Comparison of ENCODE assay signal across 19 cellular contexts in the genomic region with DNA sequence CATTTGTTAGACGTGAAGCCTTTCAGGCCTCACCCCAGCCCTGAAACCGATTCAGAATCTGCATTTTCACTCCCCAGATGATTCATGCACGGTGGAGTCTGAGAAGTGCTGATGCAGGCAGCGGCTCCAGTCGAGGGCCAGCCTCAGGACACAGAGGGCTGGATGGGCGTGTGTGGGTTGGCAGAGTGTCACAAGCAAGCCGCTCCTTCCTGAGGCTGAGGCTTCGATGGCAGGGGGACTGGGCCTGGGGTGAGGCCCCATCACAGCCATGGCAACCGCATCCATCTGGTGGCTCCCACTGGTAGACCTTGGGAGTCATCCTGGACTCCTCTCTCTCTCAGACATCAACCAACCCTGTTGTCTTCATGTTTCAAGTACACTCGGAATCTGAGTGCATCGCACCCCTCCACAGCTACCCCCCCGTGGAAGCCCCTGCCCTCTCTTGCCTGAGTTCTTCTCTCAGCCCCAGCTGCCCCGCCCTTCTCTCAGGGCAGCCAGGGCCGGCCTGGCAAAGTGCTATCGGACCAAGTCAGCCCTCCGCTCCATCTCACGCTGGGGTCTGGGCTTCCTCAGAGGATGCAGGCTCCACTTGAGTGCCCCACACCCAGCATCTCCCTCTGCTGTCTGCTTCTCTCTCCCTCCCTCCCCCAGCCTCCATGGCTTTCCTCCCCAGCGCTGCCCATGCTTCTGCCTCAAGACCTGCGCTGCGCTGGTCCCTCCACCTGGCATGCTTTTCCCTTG. TPM values are rescaled to one million over a fixed set of nuclear protein-coding genes. Genes with fewer than 3 reads are reported as not detected.
DNase-seq lines count a peak whose midpoint lies in the region; ATAC-seq and TF ChIP-seq lines count a peak whose summit lies in the region.
"Had no signal": no experiment of that assay in that cellular context is flagged by ENCODE, and none has a peak within 500 bp of the region (broad histone marks: within the 10 kb centered on the region; RNA-seq: fewer than 3 reads in every experiment).

No MANE protein-coding gene starts in this region.

- H4K20me1 ChIP-seq in osteoblast (ENCODE audit: insufficient read depth, low read length) = no peaks in the 10 kb centered on the region

- H3K4me1 Mint-ChIP-seq in activated T-cell treated with anti-CD3 and anti-CD28 coated beads, Interleukin-2, amount 50 U/mL, for 24 hours (ENCODE audit: low read depth) = no peaks in the 10 kb centered on the region
- H3K4me1 Mint-ChIP-seq in CD8-positive, alpha-beta T cell (ENCODE audit: low read depth) = no peaks in the 10 kb centered on the region
- H3K4me1 Mint-ChIP-seq: B cell had no signal

- H3K4me1 ChIP-seq in osteoblast (ENCODE audit: insufficient read depth, low read length) = peaks cover 6% of the 10 kb centered on the region
- no peaks in the 10 kb centered on the region for H3K4me1 ChIP-seq in CD8-positive, alpha-beta T cell (ENCODE audit: insufficient read depth, low read length)
- H3K4me1 ChIP-seq: Peyer's patch had no signal

- intact Hi-C loops in CD8-positive, alpha-beta T cell (cut with DNase I, micrococcal nuclease) = no loop called here

- H3K27me3 ChIP-seq in osteoblast (ENCODE audit: insufficient read depth, low read length) = peaks cover 15% of the 10 kb centered on the region
- H3K27me3 ChIP-seq in CD8-positive, alpha-beta T cell (ENCODE audit: insufficient read depth, low read length) = no peaks in the 10 kb centered on the region
- H3K27me3 ChIP-seq: Peyer's patch had no signal

- no peak overlapping the region for H3K4me3 Mint-ChIP-seq in activated T-cell treated with anti-CD3 and anti-CD28 coated beads, Interleukin-2, amount 50 U/mL, for 24 hours
- H3K4me3 Mint-ChIP-seq in CD8-positive, alpha-beta T cell = no peak overlapping the region
- H3K4me3 Mint-ChIP-seq: B cell had no signal

- peak; percentile 11 for DNase-seq in activated T-cell treated with anti-CD3 and anti-CD28 coated beads, Interleukin-2, amount 50 U/mL, for 1 hour
- DNase-seq in activated T-cell treated with anti-CD3 and anti-CD28 coated beads, Interleukin-2, amount 50 U/mL, for 24 hours = no peak
- peak; percentile 21 for DNase-seq in M059J (ENCODE audit: low read depth)
- DNase-seq in osteoblast (ENCODE audit: insufficient read length, low spot score, missing footprints) = peak; percentile 32
- DNase-seq in CD8-positive, alpha-beta T cell = no peak
- no peak for DNase-seq in SIG-M5 (lab: John Stamatoyannopoulos, UW)
- DNase-seq in glomerular visceral epithelial cell (ENCODE audit: extremely low spot score) = no peak
- DNase-seq: 8988T, COR-L47, DMS 273 treated with DMSO at 0.1 percent for 48 hours, DND-41, NCI-H1417 treated with DMSO at 0.1 percent for 48 hours, NCI-H1930, NCI-H526 had no signal

- H3K27ac ChIP-seq in osteoblast (ENCODE audit: low read depth, low read length) = no peak overlapping the region
- H3K27ac ChIP-seq in CD8-positive, alpha-beta T cell (ENCODE audit: low read depth, low read length) = no peak overlapping the region
- H3K27ac ChIP-seq: KMS-11, Peyer's patch had no signal

- H3K9me3 ChIP-seq in osteoblast (ENCODE audit: low read depth, low read length) = no peaks in the 10 kb centered on the region
- no peaks in the 10 kb centered on the region for H3K9me3 ChIP-seq in CD8-positive, alpha-beta T cell (ENCODE audit: low read length)
- H3K9me3 ChIP-seq: Peyer's patch had no signal

- no peak overlapping the region for H2AFZ ChIP-seq in osteoblast (ENCODE audit: low read length)

- ATAC-seq in esophagus mucosa = peak; percentile 68
- no peak for ATAC-seq in CD8-positive, alpha-beta T cell

- POLR2A ChIA-PET in CD8-positive, alpha-beta T cell (lab: Charles Lee) = no interaction called here

- TF ChIP-seq CTCF in osteoblast (IDR thresholded peaks at IDR 0.05; ENCODE audit: extremely low read depth, low read depth, low read length) = no peak
- no peak for TF ChIP-seq CTCF in CD8-positive, alpha-beta T cell (IDR thresholded peaks at IDR 0.05)

- H3K4me3 ChIP-seq in osteoblast (ENCODE audit: insufficient read depth, low read length) = no peak overlapping the region
- no peak overlapping the region for H3K4me3 ChIP-seq in CD8-positive, alpha-beta T cell (ENCODE audit: low read depth, low read length)
- H3K4me3 ChIP-seq: Peyer's patch had no signal

- H3K36me3 Mint-ChIP-seq in activated T-cell treated with anti-CD3 and anti-CD28 coated beads, Interleukin-2, amount 50 U/mL, for 24 hours (ENCODE audit: low read depth) = no peaks in the 10 kb centered on the region
- H3K36me3 Mint-ChIP-seq in CD8-positive, alpha-beta T cell = no peaks in the 10 kb centered on the region

- no peaks in the 10 kb centered on the region for H3K36me3 ChIP-seq in osteoblast (ENCODE audit: insufficient read depth, low read length)
- H3K36me3 ChIP-seq in CD8-positive, alpha-beta T cell (ENCODE audit: insufficient read depth, low read length) = no peaks in the 10 kb centered on the region
- H3K36me3 ChIP-seq: Peyer's patch had no signal

- peaks cover 35% of the 10 kb centered on the region for H3K27me3 Mint-ChIP-seq in activated T-cell treated with anti-CD3 and anti-CD28 coated beads, Interleukin-2, amount 50 U/mL, for 24 hours
- peaks cover 36% of the 10 kb centered on the region for H3K27me3 Mint-ChIP-seq in CD8-positive, alpha-beta T cell (ENCODE audit: low read depth)

- no peaks in the 10 kb centered on the region for H3K79me2 ChIP-seq in osteoblast (ENCODE audit: insufficient read depth, low read length)

- CTCF ChIA-PET in CD8-positive, alpha-beta T cell (lab: Charles Lee) = no interaction called here

- no peak overlapping the region for H3K4me2 ChIP-seq in osteoblast (ENCODE audit: insufficient read depth, low read length)
- H3K4me2 ChIP-seq: KMS-11 had no signal

- H3K27ac Mint-ChIP-seq in activated T-cell treated with anti-CD3 and anti-CD28 coated beads, Interleukin-2, amount 50 U/mL, for 24 hours = no peak overlapping the region
- H3K27ac Mint-ChIP-seq in CD8-positive, alpha-beta T cell = no peak overlapping the region
- H3K27ac Mint-ChIP-seq: B cell had no signal

- H3K9me3 Mint-ChIP-seq in activated T-cell treated with anti-CD3 and anti-CD28 coated beads, Interleukin-2, amount 50 U/mL, for 24 hours = no peaks in the 10 kb centered on the region
- H3K9me3 Mint-ChIP-seq in CD8-positive, alpha-beta T cell = no peaks in the 10 kb centered on the region

RNA-seq across cellular contexts. Expression of a gene that starts 10.6 kb away (rescaled TPM):
- total RNA-seq in M059J (2014; rRNA removed; shearing (Covaris generic)) = not detected in 2 replicates
- total RNA-seq in esophagus mucosa (not detected), osteoblast (under 0.01 TPM in 1 of 2 replicates, not detected in the other)
- not detected for total RNA-seq in CD8-positive, alpha-beta T cell
- total RNA-seq: B cell, H4 had no signal

RNA-seq across cellular contexts. Expression of a gene that starts 25.8 kb away (rescaled TPM):
- total RNA-seq in M059J (2014; rRNA removed; shearing (Covaris generic)) = 0.05 and 0.12 TPM in 2 replicates
- not detected for total RNA-seq in esophagus mucosa
- total RNA-seq in osteoblast = not detected in 2 replicates
- total RNA-seq in CD8-positive, alpha-beta T cell = not detected
- total RNA-seq: B cell, H4, Peyer's patch had no signal

Comparison
In these comparisons a context has a peak if more than half of its experiments do, and no peak if none do; other contexts are left out.
1. DNase-seq: peak in activated T-cell treated with anti-CD3 and anti-CD28 coated beads, Interleukin-2, amount 50 U/mL, for 1 hour (single experiment), M059J (single experiment) and osteoblast (single experiment); none in activated T-cell treated with anti-CD3 and anti-CD28 coated beads, Interleukin-2, amount 50 U/mL, for 24 hours (single experiment), CD8-positive, alpha-beta T cell (0 of 7), SIG-M5 (single experiment) and glomerular visceral epithelial cell (single experiment).